In genomic region chr4:133270021-133270570, GRCh38 we compare ENCODE assay signal across 20 cellular contexts.
DNase-seq lines count a peak whose midpoint lies in the region; ATAC-seq and TF ChIP-seq lines count a peak whose summit lies in the region.
"Had no signal": no experiment of that assay in that cellular context is flagged by ENCODE, and none has a peak within 500 bp of the region (broad histone marks: within the 10 kb centered on the region; RNA-seq: fewer than 3 reads in every experiment).

No MANE protein-coding gene starts in this region.

- H3K27ac Mint-ChIP-seq in activated T-helper 1 cell treated with anti-CD3 and anti-CD28 coated beads, Interleukin-12 subunit alpha, Interleukin-12 subunit beta, Interleukin-2, Interleukin-4 antibody, amounts not matched to agents 30 ng/mL and 10 ng/mL and 1 ng/mL, durations not matched to agents 14 hours and 24 hours and 36 hours = no peak overlapping the region
- H3K27ac Mint-ChIP-seq: activated B cell treated with CpG ODN at 0.5 μM for 24 hours; activated CD8-positive, alpha-beta memory T cell treated with anti-CD3 and anti-CD28 coated beads, Interleukin-2, amount 10 ng/mL, durations not matched to agents 7 days and 5 days; brain; CD4-positive, alpha-beta memory T cell; stimulated activated naive B cell treated with anti-CD40 and anti-IgM and Interleukin-4, amounts not matched to agents 10 μg/mL and 1 μg/mL and 100 μg/mL, for 72 hours had no signal

- H3K9me3 ChIP-seq in ES-I3 (ENCODE audit: control insufficient read depth, insufficient read depth, low read length) (no peaks in the 10 kb centered on the region), mesodermal cell (ENCODE audit: control insufficient read depth, low read length) (no peaks in the 10 kb centered on the region)
- H3K9me3 ChIP-seq: upper lobe of left lung had no signal

- H3K4me3 Mint-ChIP-seq in activated T-helper 1 cell treated with anti-CD3 and anti-CD28 coated beads, Interleukin-12 subunit alpha, Interleukin-12 subunit beta, Interleukin-2, Interleukin-4 antibody, amounts not matched to agents 30 ng/mL and 10 ng/mL and 1 ng/mL, durations not matched to agents 14 hours and 24 hours and 36 hours = no peak overlapping the region
- H3K4me3 Mint-ChIP-seq: activated B cell treated with CpG ODN at 0.5 μM for 24 hours; activated CD8-positive, alpha-beta memory T cell treated with anti-CD3 and anti-CD28 coated beads, Interleukin-2, amount 10 ng/mL, durations not matched to agents 7 days and 5 days; brain; stimulated activated naive B cell treated with anti-CD40 and anti-IgM and Interleukin-4, amounts not matched to agents 10 μg/mL and 1 μg/mL and 100 μg/mL, for 72 hours had no signal

- no peaks in the 10 kb centered on the region for H3K36me3 Mint-ChIP-seq in activated T-helper 1 cell treated with anti-CD3 and anti-CD28 coated beads, Interleukin-12 subunit alpha, Interleukin-12 subunit beta, Interleukin-2, Interleukin-4 antibody, amounts not matched to agents 30 ng/mL and 10 ng/mL and 1 ng/mL, durations not matched to agents 14 hours and 24 hours and 36 hours (ENCODE audit: low read depth)
- H3K36me3 Mint-ChIP-seq: activated CD8-positive, alpha-beta memory T cell treated with anti-CD3 and anti-CD28 coated beads, Interleukin-2, amount 10 ng/mL, durations not matched to agents 7 days and 5 days; brain; CD4-positive, alpha-beta memory T cell; stimulated activated naive B cell treated with anti-CD40 and anti-IgM and Interleukin-4, amounts not matched to agents 10 μg/mL and 1 μg/mL and 100 μg/mL, for 72 hours had no signal

- H3K27ac ChIP-seq in mesodermal cell (ENCODE audit: low read depth, low read length, severe bottlenecking) = peak overlapping the region; percentile 3
- H3K27ac ChIP-seq: skin epidermis, upper lobe of left lung had no signal

- H3K36me3 ChIP-seq in ES-I3 (ENCODE audit: insufficient read depth, low read length) = no peaks in the 10 kb centered on the region
- H3K36me3 ChIP-seq in mesodermal cell (ENCODE audit: control insufficient read depth, insufficient read depth, low read length) = no peaks in the 10 kb centered on the region
- H3K36me3 ChIP-seq: upper lobe of left lung had no signal

- TF ChIP-seq POLR2A in erythroblast (IDR thresholded peaks at IDR 0.05; ENCODE audit: low read length) = no peak

- no peaks in the 10 kb centered on the region for H3K4me1 Mint-ChIP-seq in activated T-helper 1 cell treated with anti-CD3 and anti-CD28 coated beads, Interleukin-12 subunit alpha, Interleukin-12 subunit beta, Interleukin-2, Interleukin-4 antibody, amounts not matched to agents 30 ng/mL and 10 ng/mL and 1 ng/mL, durations not matched to agents 14 hours and 24 hours and 36 hours (ENCODE audit: low read depth)
- H3K4me1 Mint-ChIP-seq: activated B cell treated with CpG ODN at 0.5 μM for 24 hours; activated CD8-positive, alpha-beta memory T cell treated with anti-CD3 and anti-CD28 coated beads, Interleukin-2, amount 10 ng/mL, durations not matched to agents 7 days and 5 days; brain; CD4-positive, alpha-beta memory T cell; stimulated activated naive B cell treated with anti-CD40 and anti-IgM and Interleukin-4, amounts not matched to agents 10 μg/mL and 1 μg/mL and 100 μg/mL, for 72 hours had no signal

- 73 to 83% methylated on average over 1 of the region's 2 CpGs for WGBS in mesodermal cell (ENCODE audit: insufficient coverage in 2 of 2), 2 experiments

- H3K4me1 ChIP-seq in ES-I3 (ENCODE audit: insufficient read depth, low read length) (peaks cover 11% of the 10 kb centered on the region), mesodermal cell (ENCODE audit: control insufficient read depth, insufficient read depth, low read length, poor library complexity, severe bottlenecking) (no peaks in the 10 kb centered on the region)
- H3K4me1 ChIP-seq: upper lobe of left lung had no signal

- H3K27me3 Mint-ChIP-seq in activated T-helper 1 cell treated with anti-CD3 and anti-CD28 coated beads, Interleukin-12 subunit alpha, Interleukin-12 subunit beta, Interleukin-2, Interleukin-4 antibody, amounts not matched to agents 30 ng/mL and 10 ng/mL and 1 ng/mL, durations not matched to agents 14 hours and 24 hours and 36 hours (ENCODE audit: insufficient read depth) = no peaks in the 10 kb centered on the region
- H3K27me3 Mint-ChIP-seq: activated B cell treated with CpG ODN at 0.5 μM for 24 hours; activated CD8-positive, alpha-beta memory T cell treated with anti-CD3 and anti-CD28 coated beads, Interleukin-2, amount 10 ng/mL, durations not matched to agents 7 days and 5 days; brain; CD4-positive, alpha-beta memory T cell; stimulated activated naive B cell treated with anti-CD40 and anti-IgM and Interleukin-4, amounts not matched to agents 10 μg/mL and 1 μg/mL and 100 μg/mL, for 72 hours had no signal

- ATAC-seq in HG03159 (IDR thresholded peaks at IDR 0.05; ENCODE audit: unreplicated experiment) = peak; percentile 61
- ATAC-seq: activated CD8-positive, alpha-beta memory T cell treated with anti-CD3 and anti-CD28 coated beads, Interleukin-2, amount 10 ng/mL, durations not matched to agents 7 days and 5 days; stimulated activated naive B cell treated with anti-CD40 and anti-IgM and Interleukin-4, amounts not matched to agents 10 μg/mL and 1 μg/mL and 100 μg/mL, for 72 hours had no signal

- no peak overlapping the region for H3K4me3 ChIP-seq in mesodermal cell (ENCODE audit: extremely low read depth, insufficient read depth, low read length, poor library complexity, severe bottlenecking)
- H3K4me3 ChIP-seq: skin epidermis, upper lobe of left lung had no signal

- H3K9ac ChIP-seq in ES-I3 (ENCODE audit: low read depth, low read length) = peak overlapping the region; percentile 66; the same call in 1 of the 2 replicates

- peak; percentile 48 for DNase-seq in amniotic epithelial cell (ENCODE audit: low read depth)
- DNase-seq in germinal center (ENCODE audit: low spot score) = no peak
- DNase-seq in stimulated activated CD4-positive, alpha-beta T cell treated with anti-CD3 and anti-CD28 coated beads, Interleukin-15, amount 100 ng/mL, for 24 hours = no peak
- no peak for DNase-seq in erythroblast (lab: John Stamatoyannopoulos, UW)
- DNase-seq in activated T-helper 1 cell treated with anti-CD3 and anti-CD28 coated beads, Interleukin-12 subunit alpha, Interleukin-12 subunit beta, Interleukin-2, Interleukin-4 antibody, amounts not matched to agents 30 ng/mL and 10 ng/mL and 1 ng/mL, durations not matched to agents 14 hours and 24 hours and 36 hours (ENCODE audit: low spot score) = no peak
- DNase-seq: ACHN; activated B cell treated with CpG ODN at 0.5 μM for 24 hours; activated CD8-positive, alpha-beta memory T cell treated with anti-CD3 and anti-CD28 coated beads, Interleukin-2, amount 10 ng/mL, durations not matched to agents 7 days and 5 days; activated naive CD4-positive, alpha-beta T cell; CD4-positive, alpha-beta memory T cell; GDM1; NCI-H2081 treated with DMSO at 0.1 percent for 48 hours; NCI-H82; stimulated activated naive B cell treated with anti-CD40 and anti-IgM and Interleukin-4, amounts not matched to agents 10 μg/mL and 1 μg/mL and 100 μg/mL, for 72 hours; upper lobe of left lung had no signal

- no peaks in the 10 kb centered on the region for H3K9me3 Mint-ChIP-seq in activated T-helper 1 cell treated with anti-CD3 and anti-CD28 coated beads, Interleukin-12 subunit alpha, Interleukin-12 subunit beta, Interleukin-2, Interleukin-4 antibody, amounts not matched to agents 30 ng/mL and 10 ng/mL and 1 ng/mL, durations not matched to agents 14 hours and 24 hours and 36 hours
- H3K9me3 Mint-ChIP-seq: activated B cell treated with CpG ODN at 0.5 μM for 24 hours; brain; stimulated activated naive B cell treated with anti-CD40 and anti-IgM and Interleukin-4, amounts not matched to agents 10 μg/mL and 1 μg/mL and 100 μg/mL, for 72 hours had no signal

- intact Hi-C loops in activated T-helper 1 cell treated with anti-CD3 and anti-CD28 coated beads, Interleukin-12 subunit alpha, Interleukin-12 subunit beta, Interleukin-2, Interleukin-4 antibody, amounts not matched to agents 30 ng/mL and 10 ng/mL and 1 ng/mL, durations not matched to agents 14 hours and 24 hours and 36 hours (cut with micrococcal nuclease) = no loop called here
